2 cellular contexts compared by ENCODE assay signal in genomic region chr7:105805619-105806018, GRCh38.
TF ChIP-seq lines count a peak whose summit lies in the region.

No MANE protein-coding gene starts in this region.

TF ChIP-seq in SK-N-SH, 30 proteins besides CTCF, POLR2A, EP300 and RAD21 (continued from another document):
- TF ChIP-seq ZBTB33 (IDR thresholded peaks at IDR 0.05; ENCODE audit: borderline replicate concordance, low read depth) (no peak), SIN3A (IDR thresholded peaks at IDR 0.05; ENCODE audit: borderline replicate concordance, low read depth, low read length) (no peak), USF1 (IDR thresholded peaks at IDR 0.05; ENCODE audit: borderline replicate concordance, low read depth) (no peak), JUND (IDR thresholded peaks at IDR 0.05) (no peak), RXRA (IDR thresholded peaks at IDR 0.05; ENCODE audit: borderline replicate concordance, low read depth) (no peak), FOXM1 (IDR thresholded peaks at IDR 0.05; ENCODE audit: low read depth) (no peak), SMC3 (IDR thresholded peaks at IDR 0.05; ENCODE audit: low read depth, low read length) (no peak), POLR2AphosphoS5 (IDR thresholded peaks at IDR 0.05; ENCODE audit: low read depth, low read length) (no peak), TCF12 (IDR thresholded peaks at IDR 0.05) (no peak), GATA2 (CRISPR knock-in tag; IDR thresholded peaks at IDR 0.05) (no peak)

TF ChIP-seq in SK-N-SH treated with all-trans-retinoic acid at 6 μM for 48 hours, 23 proteins besides CTCF, POLR2A, EP300 and RAD21 (continued from another document):
- no peak for TF ChIP-seq TSHZ2 (CRISPR knock-in tag; IDR thresholded peaks at IDR 0.05)
- no peak for TF ChIP-seq PATZ1 (CRISPR knock-in tag; IDR thresholded peaks at IDR 0.05; ENCODE audit: borderline replicate concordance)
- no peak for TF ChIP-seq ISL1 (CRISPR knock-in tag; IDR thresholded peaks at IDR 0.05)
- TF ChIP-seq ZNF565 (CRISPR knock-in tag; conservative IDR thresholded peaks at IDR 0.05; ENCODE audit: low read depth): no peak
- TF ChIP-seq ZFP3 (CRISPR knock-in tag; IDR thresholded peaks at IDR 0.05): no peak
